ENCODE assay signal across 8 cellular contexts in the genomic region with DNA sequence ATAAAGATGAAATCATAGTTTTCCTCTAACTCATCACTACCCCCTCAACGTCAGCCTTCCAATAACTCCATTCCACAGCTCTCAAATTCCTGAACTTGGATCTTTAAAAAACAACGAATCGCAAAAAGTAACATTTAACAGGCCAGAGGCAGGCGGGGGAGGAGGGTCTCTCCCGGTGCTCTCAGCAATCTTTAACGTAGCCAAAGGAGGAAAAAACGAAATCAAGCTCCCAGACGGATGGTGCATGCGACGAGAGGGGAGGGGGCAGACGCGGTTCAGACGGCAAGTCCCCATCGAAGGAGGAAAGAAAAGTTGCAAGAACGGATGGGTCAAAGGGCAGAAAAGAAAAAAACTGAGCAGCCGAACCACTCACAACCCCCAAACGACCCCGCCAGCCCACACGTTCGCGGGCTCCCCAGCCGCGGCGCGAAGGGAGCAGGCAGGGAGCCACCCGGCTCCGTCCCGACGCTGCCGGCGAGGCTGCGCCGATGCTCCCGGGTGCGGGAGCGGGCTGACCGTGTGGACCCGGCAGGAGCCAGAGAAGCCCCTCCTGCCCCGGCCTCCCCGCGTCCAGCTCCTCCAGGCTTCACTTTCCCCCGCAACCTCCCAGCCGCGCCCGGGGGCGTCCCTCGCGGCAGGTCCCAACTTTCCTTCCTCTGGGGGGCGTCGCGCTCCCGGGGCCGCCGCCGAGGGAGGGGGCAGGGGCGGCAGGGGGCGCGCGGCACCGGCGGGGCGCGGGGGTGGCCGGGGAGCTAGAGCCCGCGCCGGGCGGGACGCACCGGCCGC. TPM values are rescaled to one million over a fixed set of nuclear protein-coding genes. Genes with fewer than 3 reads are reported as not detected.
A peak's percentile ranks its signal among the peaks of the same experiment; 100 is the strongest.
DNase-seq lines count a peak whose midpoint lies in the region; ATAC-seq and TF ChIP-seq lines count a peak whose summit lies in the region.

No MANE protein-coding gene starts in this region.

- peaks cover 18% of the 10 kb centered on the region for H3K4me1 ChIP-seq in mucosa of stomach (ENCODE audit: control insufficient read depth, insufficient read depth, low read length)

- no peaks in the 10 kb centered on the region for H3K27me3 ChIP-seq in mucosa of stomach (ENCODE audit: control insufficient read depth, insufficient read depth, low read length)

- DNase-seq in Caki2 (ENCODE audit: low read depth) (peak; percentile 26), LHCN-M2 (ENCODE audit: low read depth) (peak; percentile 30), epithelial cell of esophagus (ENCODE audit: low read depth) (peak; percentile 18), NCI-H187 (lab: John Stamatoyannopoulos, UW) (no peak)
- peak; percentile 2 for DNase-seq in activated CD8-positive, alpha-beta memory T cell treated with anti-CD3 and anti-CD28 coated beads, Interleukin-2, amount 50 U/mL, for 24 hours (ENCODE audit: extremely low read depth)
- DNase-seq in stimulated activated CD8-positive, alpha-beta memory T cell treated with anti-CD3 and anti-CD28 coated beads, Interleukin-7, amount 100 ng/mL, for 24 hours (ENCODE audit: low read depth), result peak; percentile 20

- ATAC-seq in GM21515 (IDR thresholded peaks at IDR 0.05; ENCODE audit: unreplicated experiment), result peak; percentile 27

- no peak for TF ChIP-seq CTCF in epithelial cell of esophagus (IDR thresholded peaks at IDR 0.05; ENCODE audit: insufficient read depth, low read depth, low read length, missing control alignments)

- peak overlapping the region; percentile 76 for H3K9ac ChIP-seq in mucosa of stomach (ENCODE audit: low read length)

- in situ Hi-C loops in Caki2 (cut with HindIII; ENCODE audit: low pct_unique_long_range_greater_than_20kb, low sequenced_read_pairs), result no loop called here

- peak overlapping the region; percentile 60 for H3K4me3 ChIP-seq in epithelial cell of esophagus (ENCODE audit: low read length)
- peak overlapping the region; percentile 51 for H3K4me3 ChIP-seq in mucosa of stomach (ENCODE audit: low read length)

- H3K36me3 ChIP-seq in mucosa of stomach (ENCODE audit: control insufficient read depth, insufficient read depth, low read length), result no peaks in the 10 kb centered on the region

- H3K9me3 ChIP-seq in mucosa of stomach (ENCODE audit: control insufficient read depth, low read length), result no peaks in the 10 kb centered on the region

RNA-seq across cellular contexts. Expression of a gene that starts 0.7 kb away (rescaled TPM):
- total RNA-seq in Caki2 (2014; rRNA removed; shearing (Covaris generic); ENCODE audit: low replicate concordance), result 6.4 and 28.4 TPM in 2 replicates
- total RNA-seq in LHCN-M2 (2014; rRNA removed), result 11.7 and 15.0 TPM in 2 replicates
- polyA plus RNA-seq in LHCN-M2 (2012), result 12.4 TPM

RNA-seq across cellular contexts. Expression of a gene that starts 1.4 kb away (rescaled TPM):
- total RNA-seq in Caki2 (2014; rRNA removed; shearing (Covaris generic); ENCODE audit: low replicate concordance), result 3.3 and 9.1 TPM in 2 replicates
- 24.4 and 24.8 TPM in 2 replicates for total RNA-seq in LHCN-M2 (2014; rRNA removed)
- polyA plus RNA-seq in LHCN-M2 (2012), result 15.1 TPM

Comparison
In these comparisons a context has a peak if more than half of its experiments do, and no peak if none do; other contexts are left out.
1. DNase-seq: peak in Caki2 (single experiment), LHCN-M2 (single experiment), activated CD8-positive, alpha-beta memory T cell treated with anti-CD3 and anti-CD28 coated beads, Interleukin-2, amount 50 U/mL, for 24 hours (single experiment), epithelial cell of esophagus (single experiment) and stimulated activated CD8-positive, alpha-beta memory T cell treated with anti-CD3 and anti-CD28 coated beads, Interleukin-7, amount 100 ng/mL, for 24 hours (single experiment); none in NCI-H187 (0 of 2).